Comparison of ENCODE assay signal across 8 cellular contexts in the genomic region with DNA sequence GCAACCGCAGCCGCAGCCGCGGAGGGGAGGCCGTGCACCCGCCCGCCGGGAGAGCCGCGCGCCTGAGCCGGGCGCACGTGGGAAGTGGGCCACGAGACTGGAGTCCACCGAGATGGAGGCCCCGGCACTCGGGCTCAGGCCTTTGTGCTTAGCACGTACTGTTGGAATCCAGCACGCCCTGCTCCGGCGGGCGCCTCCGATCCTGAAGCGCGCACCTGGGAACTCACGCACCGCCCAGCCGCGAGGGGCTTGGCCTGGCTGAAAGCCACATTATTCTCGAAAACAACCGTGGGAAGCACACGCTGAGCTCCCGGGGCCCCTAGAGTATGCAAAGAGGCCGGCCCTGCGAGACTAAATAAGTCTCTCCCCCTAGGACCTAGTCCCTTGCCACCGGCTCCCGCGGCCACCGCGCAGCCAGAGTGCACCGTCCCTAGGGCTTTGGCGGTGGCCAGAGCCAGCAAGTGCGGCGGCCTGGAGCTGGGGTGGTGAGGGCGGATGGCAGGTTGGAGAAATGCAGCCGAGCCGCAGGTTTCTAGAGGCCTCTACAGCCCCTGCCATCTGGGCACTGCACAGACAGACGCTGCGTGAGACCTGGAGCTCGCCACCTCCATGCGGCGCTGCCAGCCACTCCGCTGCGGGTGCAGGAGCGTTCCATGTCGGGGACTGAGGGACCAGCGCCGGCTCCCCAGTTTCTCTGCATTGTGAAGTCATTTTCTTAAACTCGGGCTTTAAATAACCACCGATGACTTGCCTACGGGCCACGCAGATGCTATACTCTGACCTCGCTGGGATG. TPM values are rescaled to one million over a fixed set of nuclear protein-coding genes. Genes with fewer than 3 reads are reported as not detected.
DNase-seq lines count a peak whose midpoint lies in the region; ATAC-seq and TF ChIP-seq lines count a peak whose summit lies in the region.

No MANE protein-coding gene starts in this region.

- H3K4me3 Mint-ChIP-seq in activated naive CD8-positive, alpha-beta T cell treated with anti-CD3 and anti-CD28 coated beads, Interleukin-2, amount 10 ng/mL, durations not matched to agents 7 days and 5 days: peak overlapping the region; percentile 58
- peak overlapping the region; percentile 68 for H3K4me3 Mint-ChIP-seq in progenitor cell of endocrine pancreas (ENCODE audit: low read depth)

- peak; percentile 29 for DNase-seq in NCI-H345 (lab: John Stamatoyannopoulos, UW)
- no peak for DNase-seq in NCI-H345 treated with DMSO at 0.1 percent for 48 hours (lab: John Stamatoyannopoulos, UW; ENCODE audit: unreplicated experiment)
- DNase-seq in NCI-H748 (lab: John Stamatoyannopoulos, UW; ENCODE audit: unreplicated experiment): peak; percentile 83
- peak; percentile 59 for DNase-seq in activated naive CD8-positive, alpha-beta T cell treated with anti-CD3 and anti-CD28 coated beads, Interleukin-2, amount 10 ng/mL, durations not matched to agents 7 days and 5 days
- DNase-seq in left ventricle myocardium superior: peak; percentile 69
- peak; percentile 28 for DNase-seq in progenitor cell of endocrine pancreas (ENCODE audit: low spot score, unreplicated experiment)
- no peak for DNase-seq in NCI-H128 (lab: John Stamatoyannopoulos, UW; ENCODE audit: unreplicated experiment)

- no peak overlapping the region for H3K27ac Mint-ChIP-seq in activated naive CD8-positive, alpha-beta T cell treated with anti-CD3 and anti-CD28 coated beads, Interleukin-2, amount 10 ng/mL, durations not matched to agents 7 days and 5 days
- H3K27ac Mint-ChIP-seq in progenitor cell of endocrine pancreas: peak overlapping the region; percentile 41

- POLR2A ChIA-PET in activated naive CD8-positive, alpha-beta T cell treated with anti-CD3 and anti-CD28 coated beads, Interleukin-2, amount 10 ng/mL, durations not matched to agents 7 days and 5 days (lab: Charles Lee): no interaction called here

- peak; percentile 42 for ATAC-seq in HG02870 (IDR thresholded peaks at IDR 0.05; ENCODE audit: unreplicated experiment)
- ATAC-seq in activated naive CD8-positive, alpha-beta T cell treated with anti-CD3 and anti-CD28 coated beads, Interleukin-2, amount 10 ng/mL, durations not matched to agents 7 days and 5 days (ENCODE audit: low read depth): peak; percentile 52
- peak; percentile 78 for ATAC-seq in left ventricle myocardium superior

- intact Hi-C loops in left ventricle myocardium superior (cut with micrococcal nuclease): loop anchor here (2.0 kb wide), 1 partner anchor 490 kb away; no protein-coding TSS in a partner anchor

- peaks cover 1% of the 10 kb centered on the region for H3K9me3 Mint-ChIP-seq in activated naive CD8-positive, alpha-beta T cell treated with anti-CD3 and anti-CD28 coated beads, Interleukin-2, amount 10 ng/mL, durations not matched to agents 7 days and 5 days
- H3K9me3 Mint-ChIP-seq in progenitor cell of endocrine pancreas (ENCODE audit: low read depth): no peaks in the 10 kb centered on the region

- peaks cover 8% of the 10 kb centered on the region for H3K4me1 Mint-ChIP-seq in activated naive CD8-positive, alpha-beta T cell treated with anti-CD3 and anti-CD28 coated beads, Interleukin-2, amount 10 ng/mL, durations not matched to agents 7 days and 5 days
- H3K4me1 Mint-ChIP-seq in progenitor cell of endocrine pancreas (ENCODE audit: low read depth): no peaks in the 10 kb centered on the region

- TF ChIP-seq CTCF in progenitor cell of endocrine pancreas (IDR thresholded peaks at IDR 0.05; ENCODE audit: unreplicated experiment): no peak

- peaks cover 63% of the 10 kb centered on the region for H3K27me3 Mint-ChIP-seq in activated naive CD8-positive, alpha-beta T cell treated with anti-CD3 and anti-CD28 coated beads, Interleukin-2, amount 10 ng/mL, durations not matched to agents 7 days and 5 days
- H3K27me3 Mint-ChIP-seq in progenitor cell of endocrine pancreas: peaks cover 56% of the 10 kb centered on the region

- no peaks in the 10 kb centered on the region for H3K36me3 Mint-ChIP-seq in activated naive CD8-positive, alpha-beta T cell treated with anti-CD3 and anti-CD28 coated beads, Interleukin-2, amount 10 ng/mL, durations not matched to agents 7 days and 5 days
- no peaks in the 10 kb centered on the region for H3K36me3 Mint-ChIP-seq in progenitor cell of endocrine pancreas (ENCODE audit: insufficient read depth)

RNA-seq across cellular contexts. Expression of a gene that starts 42.0 kb away (rescaled TPM):
- total RNA-seq in activated naive CD8-positive, alpha-beta T cell treated with anti-CD3 and anti-CD28 coated beads, Interleukin-2, amount 10 ng/mL, durations not matched to agents 7 days and 5 days: 1 to 10 TPM; 5.5 to 5.7 TPM
- total RNA-seq in left ventricle myocardium superior (1.1 TPM), progenitor cell of endocrine pancreas (not detected in 2 replicates)

Comparison
In these comparisons a context has a peak if more than half of its experiments do, and no peak if none do; other contexts are left out.
1. DNase-seq: peak in NCI-H345 (single experiment), NCI-H748 (single experiment), activated naive CD8-positive, alpha-beta T cell treated with anti-CD3 and anti-CD28 coated beads, Interleukin-2, amount 10 ng/mL, durations not matched to agents 7 days and 5 days (single experiment), left ventricle myocardium superior (single experiment) and progenitor cell of endocrine pancreas (single experiment); none in NCI-H345 treated with DMSO at 0.1 percent for 48 hours (single experiment) and NCI-H128 (single experiment).
2. Peak in every context shown above with its lines, with median percentiles within 50 percentile points of each other: ATAC-seq.